ENCODE assay signal across 10 cellular contexts in the genomic region with DNA sequence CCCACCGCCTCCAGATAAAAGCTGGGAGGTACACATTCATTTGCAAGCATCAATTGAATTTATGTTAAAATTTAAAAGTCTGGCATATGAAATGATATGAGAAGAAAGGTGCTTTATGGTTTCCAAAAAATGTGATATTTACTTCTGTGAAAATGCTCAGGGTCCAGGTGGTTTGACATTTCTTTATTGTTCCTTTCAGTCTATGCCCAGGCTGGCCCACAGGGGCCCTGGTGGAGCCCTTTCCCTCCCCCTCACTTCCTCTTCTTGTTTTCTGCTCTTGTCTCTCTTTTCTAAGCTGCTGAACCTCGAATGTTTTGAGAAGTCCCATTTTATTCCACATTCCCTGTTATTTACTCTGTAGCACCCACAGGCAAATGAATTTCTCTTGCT.
A peak's percentile ranks its signal among the peaks of the same experiment; 100 is the strongest.
DNase-seq lines count a peak whose midpoint lies in the region; ATAC-seq and TF ChIP-seq lines count a peak whose summit lies in the region.
"Had no signal": no experiment of that assay in that cellular context is flagged by ENCODE, and none has a peak within 500 bp of the region (broad histone marks: within the 10 kb centered on the region; RNA-seq: fewer than 3 reads in every experiment).

No MANE protein-coding gene starts in this region.

- POLR2A ChIA-PET in MCF 10A (lab: Yijun Ruan, JAX) = interaction anchor here (1.3 kb wide), 1 partner anchor 685 kb away, joined by 3 read pairs; no protein-coding TSS in a partner anchor

- H3K9me2 ChIP-seq in Karpas-422 (replicated peaks; ENCODE audit: insufficient read depth, low read length) = no peaks in the 10 kb centered on the region

- no TSS peak for BruUV-seq in MCF 10A (replicated peaks; lab: Mats Ljungman, UMichigan)

- no peak overlapping the region for H3K9ac ChIP-seq in Karpas-422 (ENCODE audit: low read length)
- H3K9ac ChIP-seq: KMS-11, parathyroid adenoma had no signal

- H3K27me3 ChIP-seq in Karpas-422 (ENCODE audit: low read length) = no peaks in the 10 kb centered on the region

- H3K4me3 ChIP-seq in Karpas-422 (ENCODE audit: low read length) = peak overlapping the region; percentile 13; the same call in 1 of the 2 replicates

- CTCF ChIA-PET in activated naive CD4-positive, alpha-beta T cell treated with anti-CD3 and anti-CD28 coated beads for 36 hours (lab: Charles Lee) = interaction anchor here (0.7 to 1.3 kb wide), 4 partner anchors 21 to 506 kb away, joined by 3 to 11 read pairs (median 3); no protein-coding TSS in a partner anchor
- CTCF ChIA-PET in MCF 10A (lab: Yijun Ruan, JAX) = interaction anchor here (0.6 kb wide), 1 partner anchor 416 kb away, joined by 3 read pairs; no protein-coding TSS in a partner anchor

- peak overlapping the region; percentile 56 for H3K4me3 Mint-ChIP-seq in activated naive CD4-positive, alpha-beta T cell treated with anti-CD3 and anti-CD28 coated beads for 36 hours
- no peak overlapping the region for H3K4me3 Mint-ChIP-seq in MCF 10A (ENCODE audit: unreplicated experiment)

- no peaks in the 10 kb centered on the region for H3K36me3 Mint-ChIP-seq in activated naive CD4-positive, alpha-beta T cell treated with anti-CD3 and anti-CD28 coated beads for 36 hours (ENCODE audit: low read depth)
- H3K36me3 Mint-ChIP-seq in MCF 10A (ENCODE audit: insufficient read depth, unreplicated experiment) = no peaks in the 10 kb centered on the region

- no peak for ATAC-seq in GM21515 (IDR thresholded peaks at IDR 0.05; ENCODE audit: unreplicated experiment)

- H3K27ac ChIP-seq in Karpas-422 (ENCODE audit: low read length) = no peak overlapping the region
- H3K27ac ChIP-seq: KMS-11, parathyroid adenoma had no signal

- no peaks in the 10 kb centered on the region for H3K9me3 ChIP-seq in Karpas-422 (ENCODE audit: low read length)

- H3K9me3 Mint-ChIP-seq in activated naive CD4-positive, alpha-beta T cell treated with anti-CD3 and anti-CD28 coated beads for 36 hours = no peaks in the 10 kb centered on the region
- no peaks in the 10 kb centered on the region for H3K9me3 Mint-ChIP-seq in MCF 10A (ENCODE audit: unreplicated experiment)

- no peak overlapping the region for H2AFZ ChIP-seq in Karpas-422 (ENCODE audit: low read length)
- H2AFZ ChIP-seq: parathyroid adenoma had no signal

- H3K79me2 ChIP-seq in Karpas-422 (ENCODE audit: low read length) = no peaks in the 10 kb centered on the region
- H3K79me2 ChIP-seq: parathyroid adenoma had no signal

- no peaks in the 10 kb centered on the region for H3K27me3 Mint-ChIP-seq in activated naive CD4-positive, alpha-beta T cell treated with anti-CD3 and anti-CD28 coated beads for 36 hours (ENCODE audit: low read depth)
- no peaks in the 10 kb centered on the region for H3K27me3 Mint-ChIP-seq in MCF 10A (ENCODE audit: insufficient read depth, unreplicated experiment)

- peak in 4 of 6 experiments; percentile 11 to 74 (median 54) for DNase-seq in stimulated activated naive CD4-positive, alpha-beta T cell (lab: John Stamatoyannopoulos, UW)
- no peak for DNase-seq in stimulated activated naive CD4-positive, alpha-beta T cell treated with Interleukin-2 at 50 U/mL for 16 hours (lab: John Stamatoyannopoulos, UW)
- peak; percentile 60 for DNase-seq in Karpas-422
- DNase-seq in activated naive CD4-positive, alpha-beta T cell treated with anti-CD3 and anti-CD28 coated beads for 36 hours = peak; percentile 29
- no peak for DNase-seq in HK-2 (ENCODE audit: unreplicated experiment)
- DNase-seq in MCF 10A (ENCODE audit: unreplicated experiment) = no peak
- DNase-seq in NCI-H1417 treated with DMSO at 0.1 percent for 48 hours (lab: John Stamatoyannopoulos, UW) = no peak

- no peak for TF ChIP-seq CTCF in MCF 10A (IDR thresholded peaks at IDR 0.05; ENCODE audit: unreplicated experiment)

- H3K36me3 ChIP-seq in Karpas-422 (ENCODE audit: insufficient read depth, low read length) = no peaks in the 10 kb centered on the region

- peak overlapping the region; percentile 78 for H3K27ac Mint-ChIP-seq in activated naive CD4-positive, alpha-beta T cell treated with anti-CD3 and anti-CD28 coated beads for 36 hours
- H3K27ac Mint-ChIP-seq in MCF 10A (ENCODE audit: low read depth, unreplicated experiment) = no peak overlapping the region

- intact Hi-C loops in activated naive CD4-positive, alpha-beta T cell treated with anti-CD3 and anti-CD28 coated beads for 36 hours (cut with micrococcal nuclease) = loop anchor here (1.0 to 5.0 kb wide), 9 partner anchors 12 to 1411 kb away; a partner anchor contains a TSS
- intact Hi-C loops in MCF 10A (cut with micrococcal nuclease) = no loop called here

- H3K4me2 ChIP-seq in Karpas-422 (ENCODE audit: low read depth, low read length, poor library complexity, severe bottlenecking) = peak overlapping the region; percentile 44
- H3K4me2 ChIP-seq: KMS-11 had no signal

- no peaks in the 10 kb centered on the region for H4K20me1 ChIP-seq in Karpas-422 (ENCODE audit: insufficient read depth, low read depth, low read length)

- peaks cover 59% of the 10 kb centered on the region for H3K4me1 Mint-ChIP-seq in activated naive CD4-positive, alpha-beta T cell treated with anti-CD3 and anti-CD28 coated beads for 36 hours (ENCODE audit: low read depth)
- peaks cover 5% of the 10 kb centered on the region for H3K4me1 Mint-ChIP-seq in MCF 10A (ENCODE audit: insufficient read depth, unreplicated experiment)

- H3K4me1 ChIP-seq in Karpas-422 (ENCODE audit: low read length) = peaks cover 18% of the 10 kb centered on the region
- H3K4me1 ChIP-seq: parathyroid adenoma had no signal

Comparison
In these comparisons a context has a peak if more than half of its experiments do, and no peak if none do; other contexts are left out.
1. DNase-seq: peak in stimulated activated naive CD4-positive, alpha-beta T cell (4 of 6), Karpas-422 (single experiment) and activated naive CD4-positive, alpha-beta T cell treated with anti-CD3 and anti-CD28 coated beads for 36 hours (single experiment); none in stimulated activated naive CD4-positive, alpha-beta T cell treated with Interleukin-2 at 50 U/mL for 16 hours (single experiment), HK-2 (single experiment), MCF 10A (single experiment) and NCI-H1417 treated with DMSO at 0.1 percent for 48 hours (single experiment).